Comparison of ENCODE assay signal across 8 cellular contexts in the genomic region with DNA sequence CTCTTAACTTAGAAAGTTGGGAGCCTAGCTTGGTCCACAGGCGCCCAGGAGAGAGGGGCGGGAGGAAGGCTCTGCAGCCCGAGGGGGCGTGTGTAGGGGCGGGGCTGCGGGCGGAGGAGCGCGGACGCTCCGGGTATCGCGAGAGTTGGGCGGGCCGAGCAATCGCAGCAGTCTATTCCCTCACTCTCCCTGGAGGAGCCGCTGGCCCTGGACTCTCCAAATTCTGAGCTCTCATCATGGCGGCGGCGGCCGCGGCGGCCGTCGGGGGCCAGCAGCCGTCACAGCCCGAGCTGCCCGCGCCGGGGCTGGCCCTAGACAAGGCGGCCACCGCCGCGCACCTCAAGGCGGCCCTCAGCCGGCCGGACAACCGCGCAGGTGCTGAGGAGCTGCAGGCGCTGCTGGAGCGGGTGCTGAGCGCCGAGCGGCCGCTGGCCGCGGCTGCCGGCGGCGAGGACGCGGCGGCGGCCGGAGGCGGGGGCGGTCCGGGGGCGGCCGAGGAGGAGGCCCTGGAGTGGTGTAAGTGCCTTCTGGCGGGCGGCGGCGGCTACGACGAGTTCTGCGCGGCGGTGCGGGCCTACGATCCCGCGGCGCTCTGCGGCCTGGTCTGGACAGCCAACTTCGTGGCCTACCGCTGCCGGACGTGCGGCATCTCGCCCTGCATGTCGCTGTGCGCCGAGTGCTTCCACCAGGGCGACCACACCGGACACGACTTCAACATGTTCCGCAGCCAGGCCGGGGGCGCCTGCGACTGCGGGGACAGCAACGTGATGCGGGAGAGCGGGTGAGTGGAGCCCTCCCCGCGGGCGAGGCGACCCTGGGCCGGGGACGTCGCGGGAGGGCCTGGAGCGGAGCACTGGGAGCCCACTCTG.
A peak's percentile ranks its signal among the peaks of the same experiment; 100 is the strongest.
DNase-seq lines count a peak whose midpoint lies in the region; ATAC-seq lines count a peak whose summit lies in the region.

A gene with protein sequence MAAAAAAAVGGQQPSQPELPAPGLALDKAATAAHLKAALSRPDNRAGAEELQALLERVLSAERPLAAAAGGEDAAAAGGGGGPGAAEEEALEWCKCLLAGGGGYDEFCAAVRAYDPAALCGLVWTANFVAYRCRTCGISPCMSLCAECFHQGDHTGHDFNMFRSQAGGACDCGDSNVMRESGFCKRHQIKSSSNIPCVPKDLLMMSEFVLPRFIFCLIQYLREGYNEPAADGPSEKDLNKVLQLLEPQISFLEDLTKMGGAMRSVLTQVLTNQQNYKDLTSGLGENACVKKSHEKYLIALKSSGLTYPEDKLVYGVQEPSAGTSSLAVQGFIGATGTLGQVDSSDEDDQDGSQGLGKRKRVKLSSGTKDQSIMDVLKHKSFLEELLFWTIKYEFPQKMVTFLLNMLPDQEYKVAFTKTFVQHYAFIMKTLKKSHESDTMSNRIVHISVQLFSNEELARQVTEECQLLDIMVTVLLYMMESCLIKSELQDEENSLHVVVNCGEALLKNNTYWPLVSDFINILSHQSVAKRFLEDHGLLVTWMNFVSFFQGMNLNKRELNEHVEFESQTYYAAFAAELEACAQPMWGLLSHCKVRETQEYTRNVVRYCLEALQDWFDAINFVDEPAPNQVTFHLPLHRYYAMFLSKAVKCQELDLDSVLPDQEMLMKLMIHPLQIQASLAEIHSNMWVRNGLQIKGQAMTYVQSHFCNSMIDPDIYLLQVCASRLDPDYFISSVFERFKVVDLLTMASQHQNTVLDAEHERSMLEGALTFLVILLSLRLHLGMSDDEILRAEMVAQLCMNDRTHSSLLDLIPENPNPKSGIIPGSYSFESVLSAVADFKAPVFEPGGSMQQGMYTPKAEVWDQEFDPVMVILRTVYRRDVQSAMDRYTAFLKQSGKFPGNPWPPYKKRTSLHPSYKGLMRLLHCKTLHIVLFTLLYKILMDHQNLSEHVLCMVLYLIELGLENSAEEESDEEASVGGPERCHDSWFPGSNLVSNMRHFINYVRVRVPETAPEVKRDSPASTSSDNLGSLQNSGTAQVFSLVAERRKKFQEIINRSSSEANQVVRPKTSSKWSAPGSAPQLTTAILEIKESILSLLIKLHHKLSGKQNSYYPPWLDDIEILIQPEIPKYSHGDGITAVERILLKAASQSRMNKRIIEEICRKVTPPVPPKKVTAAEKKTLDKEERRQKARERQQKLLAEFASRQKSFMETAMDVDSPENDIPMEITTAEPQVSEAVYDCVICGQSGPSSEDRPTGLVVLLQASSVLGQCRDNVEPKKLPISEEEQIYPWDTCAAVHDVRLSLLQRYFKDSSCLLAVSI (N-terminal part only) (plus strand): TSS at position 183 of the 869 bp plus-strand sequence. CDS start 54 bp downstream, at position 237.

- ATAC-seq in GM18907 (IDR thresholded peaks at IDR 0.05; ENCODE audit: unreplicated experiment): peak; percentile 87
- peak; percentile 75 for ATAC-seq in HG03139 (IDR thresholded peaks at IDR 0.05; ENCODE audit: unreplicated experiment)

- peak; percentile 99 for DNase-seq in AG08395 (ENCODE audit: low spot score)
- DNase-seq in NCI-H345 treated with DMSO at 0.1 percent for 48 hours (lab: John Stamatoyannopoulos, UW; ENCODE audit: unreplicated experiment): peak; percentile 85
- DNase-seq in activated CD4-positive, CD25-positive, alpha-beta regulatory T cell treated with anti-CD3 and anti-CD28 coated beads, Interleukin-2, amount 50 U/mL, for 16 hours (ENCODE audit: low read depth, low spot score): peak; percentile 72
- DNase-seq in central memory CD4-positive, alpha-beta T cell: peak; percentile 87
- peak; percentile 92 for DNase-seq in iris pigment epithelial cell (ENCODE audit: low read depth)
- peak; percentile 78 to 88 for DNase-seq in stimulated activated CD4-positive, alpha-beta T cell treated with anti-CD3 and anti-CD28 coated beads, Interleukin-12 subunit alpha, Interleukin-12 subunit beta, amount 100 ng/mL, for 24 hours (ENCODE audit: low read depth in 2 of 2)

Comparison
In these comparisons a context has a peak if more than half of its experiments do, and no peak if none do; other contexts are left out.
1. Peak in every context shown above with its lines: DNase-seq and ATAC-seq.